In genomic region chr3:154323921-154324738, GRCh38 we compare ENCODE assay signal across 1 cellular context.
TF ChIP-seq lines count a peak whose summit lies in the region.

TSS of gene DHX36 (minus strand) at chr3:154324487. CDS start at chr3:154324416, 71 bp downstream.

TF ChIP-seq in GM12878, 131 proteins besides CTCF, POLR2A, EP300 and RAD21 (continued from another document):
- no peak for TF ChIP-seq IRF3 (IDR thresholded peaks at IDR 0.05)
- no peak for TF ChIP-seq SMC3 (IDR thresholded peaks at IDR 0.05; ENCODE audit: borderline replicate concordance, low read length)
- TF ChIP-seq SIN3A (IDR thresholded peaks at IDR 0.05; ENCODE audit: low read depth, low read length): peak; percentile 70; the same call in 1 of the 2 replicates
- peak; percentile 50; the same call in 2 of the 3 replicates for TF ChIP-seq POU2F2 (IDR thresholded peaks at IDR 0.05; ENCODE audit: borderline replicate concordance, low read depth, low read length)
- peak; percentile 91 for TF ChIP-seq ZBTB40 (IDR thresholded peaks at IDR 0.05; ENCODE audit: borderline replicate concordance)
- no peak for TF ChIP-seq CBX3 (IDR thresholded peaks at IDR 0.05; ENCODE audit: borderline replicate concordance, low read depth)
- TF ChIP-seq NFIC (IDR thresholded peaks at IDR 0.05; ENCODE audit: low read depth, low read length): peak; percentile 25; the same call in 1 of the 2 replicates
- no peak for TF ChIP-seq NFXL1 (IDR thresholded peaks at IDR 0.05; ENCODE audit: borderline replicate concordance)
- no peak for TF ChIP-seq YBX1 (IDR thresholded peaks at IDR 0.05)
- no peak for TF ChIP-seq E2F4 (IDR thresholded peaks at IDR 0.05; ENCODE audit: low read depth, low read length)
- no peak for TF ChIP-seq NR2C1 (IDR thresholded peaks at IDR 0.05)
- 0 out of 2 replicates have a peak, but pooled peaks have one; percentile 40 for TF ChIP-seq RCOR1 (conservative IDR thresholded peaks at IDR 0.05; ENCODE audit: low read depth, low read length)
- peak; percentile 65 for TF ChIP-seq MEF2B (IDR thresholded peaks at IDR 0.05; ENCODE audit: partially characterized antibody, poor library complexity, severe bottlenecking)
- TF ChIP-seq ATF7 (IDR thresholded peaks at IDR 0.05; ENCODE audit: low read depth): peak; percentile 98
